ENCODE assay signal across 8 cellular contexts in genomic region chr10:102410427-102411073, GRCh38. TPM values are rescaled to one million over a fixed set of nuclear protein-coding genes. Genes with fewer than 3 reads are reported as not detected.
DNase-seq lines count a peak whose midpoint lies in the region; ATAC-seq, FAIRE-seq and TF ChIP-seq lines count a peak whose summit lies in the region.

No MANE protein-coding gene starts in this region.

- TF ChIP-seq CTCF in Peyer's patch (IDR thresholded peaks at IDR 0.05): no peak
- no peak for TF ChIP-seq CTCF in ascending aorta (IDR thresholded peaks at IDR 0.05)
- TF ChIP-seq CTCF in kidney (IDR thresholded peaks at IDR 0.05; ENCODE audit: borderline replicate concordance, extremely low read depth, insufficient read depth): no peak

- peaks cover 0 to 9% of the 10 kb centered on the region in 2 donors for H3K27me3 ChIP-seq in Peyer's patch
- peaks cover 16% of the 10 kb centered on the region for H3K27me3 ChIP-seq in ascending aorta

- no peak for DNase-seq in Peyer's patch
- no peak for DNase-seq in ascending aorta (ENCODE audit: low spot score in 2 of 2)
- peak; percentile 74 for DNase-seq in kidney
- DNase-seq in stimulated activated CD8-positive, alpha-beta memory T cell treated with anti-CD3 and anti-CD28 coated beads, Interleukin-4, amount 100 ng/mL, for 48 hours: peak; percentile 73
- no peak for DNase-seq in T-helper 9 cell

- FAIRE-seq in kidney (lab: Jason Lieb, UNC): no peak

- H3K27ac ChIP-seq in Peyer's patch: peak overlapping the region in 3 of 4 donors; percentile 17 to 77 (median 55)
- H3K27ac ChIP-seq in ascending aorta: no peak overlapping the region
- H3K27ac ChIP-seq in kidney (ENCODE audit: low read depth in 2 of 2, low read length in 2 of 2): no peak overlapping the region

- H3K4me1 ChIP-seq in Peyer's patch (peaks cover 0 to 28% (median 11%) of the 10 kb centered on the region in 4 donors), ascending aorta (peaks cover 3 to 7% of the 10 kb centered on the region in 2 donors), kidney (ENCODE audit: control insufficient read depth in 1 of 2, insufficient read depth in 1 of 2, low read depth in 1 of 2, low read length in 2 of 2) (no peaks in the 10 kb centered on the region)

- no peak for ATAC-seq in GM21528 (IDR thresholded peaks at IDR 0.05; ENCODE audit: low FRiP score, unreplicated experiment)
- ATAC-seq in HG02973 (IDR thresholded peaks at IDR 0.05; ENCODE audit: unreplicated experiment): no peak
- ATAC-seq in HG02852 (IDR thresholded peaks at IDR 0.05; ENCODE audit: unreplicated experiment): no peak

- no peak for TF ChIP-seq POLR2A in Peyer's patch (IDR thresholded peaks at IDR 0.05)

- H3K9me3 ChIP-seq in Peyer's patch (no peaks in the 10 kb centered on the region), ascending aorta (no peaks in the 10 kb centered on the region), kidney (ENCODE audit: control insufficient read depth in 1 of 2, low read length in 2 of 2) (no peaks in the 10 kb centered on the region)

- no peak overlapping the region for H3K9ac ChIP-seq in kidney (ENCODE audit: low read length in 2 of 2)

- no peaks in the 10 kb centered on the region for H3K36me3 ChIP-seq in Peyer's patch
- H3K36me3 ChIP-seq in ascending aorta: no peaks in the 10 kb centered on the region
- H3K36me3 ChIP-seq in kidney (ENCODE audit: control insufficient read depth in 1 of 2, insufficient read depth in 2 of 2, low read length in 2 of 2): no peaks in the 10 kb centered on the region

- H3K4me3 ChIP-seq in Peyer's patch (peak overlapping the region; percentile 0 to 56 (median 40)), ascending aorta (peak overlapping the region; percentile 2 to 40), kidney (ENCODE audit: low read length in 2 of 2) (no peak overlapping the region)

- intact Hi-C loops in ascending aorta (cut with DNase I) (no loop called here), kidney (cut with DNase I) (no loop called here)

RNA-seq across cellular contexts. Expression of gene PSD, which starts 8.0 kb away (rescaled TPM):
- total RNA-seq in Peyer's patch (10 to 100 TPM in 1 of 4 donors, 1 to 10 TPM in 2, not detected in 1; 1.6 to 14.3 (median 6.3) TPM), ascending aorta (not detected), kidney (2.2 TPM)
- 1.2 TPM for polyA plus RNA-seq in kidney (ENCODE audit: insufficient read depth, low read depth, low replicate concordance)

RNA-seq across cellular contexts. Expression of gene FBXL15, which starts 10.1 kb away (rescaled TPM):
- total RNA-seq in Peyer's patch (10 to 100 TPM; 36.9 to 57.8 (median 44.8) TPM), ascending aorta (16.5 TPM), kidney (17.9 TPM)
- polyA plus RNA-seq in kidney (ENCODE audit: insufficient read depth, low read depth, low replicate concordance): 28.0 TPM

RNA-seq across cellular contexts. Expression of gene NFKB2, which starts 15.0 kb away (rescaled TPM):
- total RNA-seq in Peyer's patch: 10 to 100 TPM in 3 of 4 donors, 1 to 10 TPM in 1; 6.5 to 22.9 (median 19.2) TPM
- 89.2 TPM for total RNA-seq in ascending aorta
- total RNA-seq in kidney: 62.7 TPM
- polyA plus RNA-seq in kidney (ENCODE audit: insufficient read depth, low read depth, low replicate concordance): 14.0 TPM

RNA-seq across cellular contexts. Expression of gene CUEDC2, which starts 21.8 kb away (rescaled TPM):
- total RNA-seq in Peyer's patch (10 to 100 TPM in 3 of 4 donors, 1 to 10 TPM in 1; 8.9 to 56.9 (median 29.3) TPM), ascending aorta (45.1 TPM), kidney (50.9 TPM)
- 117 TPM for polyA plus RNA-seq in kidney (ENCODE audit: insufficient read depth, low read depth, low replicate concordance)

RNA-seq across cellular contexts. Expression of gene C10orf95, which starts 40.8 kb away (rescaled TPM):
- total RNA-seq in Peyer's patch: 1 to 10 TPM in 1 of 4 donors, under 1 TPM in 1, not detected in 2; 0.85 to 2.8 TPM
- total RNA-seq in ascending aorta: not detected
- 2.7 TPM for total RNA-seq in kidney
- polyA plus RNA-seq in kidney (ENCODE audit: insufficient read depth, low read depth, low replicate concordance): 0.62 TPM

Comparison
In these comparisons a context has a peak if more than half of its experiments do, and no peak if none do; other contexts are left out.
1. DNase-seq: peak in kidney (single experiment) and stimulated activated CD8-positive, alpha-beta memory T cell treated with anti-CD3 and anti-CD28 coated beads, Interleukin-4, amount 100 ng/mL, for 48 hours (single experiment); none in Peyer's patch (0 of 3), ascending aorta (0 of 2) and T-helper 9 cell (single experiment).
2. H3K27ac ChIP-seq: peak in Peyer's patch (3 of 4); none in ascending aorta (0 of 2) and kidney (0 of 2).
3. H3K4me3 ChIP-seq: peak in Peyer's patch (4 of 4) and ascending aorta (2 of 2); none in kidney (0 of 2).